9 cellular contexts compared by ENCODE assay signal in genomic region chr11:34366522-34366921, GRCh38. TPM values are rescaled to one million over a fixed set of nuclear protein-coding genes. Genes with fewer than 3 reads are reported as not detected.
DNase-seq lines count a peak whose midpoint lies in the region; ATAC-seq, FAIRE-seq and TF ChIP-seq lines count a peak whose summit lies in the region.
"Had no signal": no experiment of that assay in that cellular context is flagged by ENCODE, and none has a peak within 500 bp of the region (broad histone marks: within the 10 kb centered on the region; RNA-seq: fewer than 3 reads in every experiment).

No MANE protein-coding gene starts in this region.

- peak; percentile 69 for TF ChIP-seq RAD21 in Ishikawa (IDR thresholded peaks at IDR 0.05; ENCODE audit: low read depth)

- H3K27ac ChIP-seq in astrocyte (ENCODE audit: low read depth, low read length), result no peak overlapping the region

- ATAC-seq in HG03280 (IDR thresholded peaks at IDR 0.05; ENCODE audit: unreplicated experiment), result no peak
- ATAC-seq: natural killer cell treated with Interleukin-12 subunit alpha and Interleukin-12 subunit beta and Interleukin-15 and Interleukin-18, amount 100 ng/mL, for 72 hours had no signal

- no peaks in the 10 kb centered on the region for H3K79me2 ChIP-seq in astrocyte (ENCODE audit: insufficient read depth, low read length)

- DNase-seq in NCI-H2171 treated with DMSO at 0.1 percent for 48 hours (lab: John Stamatoyannopoulos, UW) (peak; percentile 20), NCI-H2171 (lab: John Stamatoyannopoulos, UW) (no peak), astrocyte (ENCODE audit: low read depth) (no peak), neural crest cell (ENCODE audit: low read depth, low spot score) (no peak), frontal cortex (ENCODE audit: low spot score in 2 of 2) (no peak), amygdala (lab: John Stamatoyannopoulos, UW) (no peak)

- H3K4me3 Mint-ChIP-seq in astrocyte (ENCODE audit: unreplicated experiment), result no peak overlapping the region
- no peak overlapping the region for H3K4me3 Mint-ChIP-seq in neural crest cell
- H3K4me3 Mint-ChIP-seq: natural killer cell treated with Interleukin-12 subunit alpha and Interleukin-12 subunit beta and Interleukin-15 and Interleukin-18, amount 100 ng/mL, for 72 hours had no signal

- H3K27me3 Mint-ChIP-seq in astrocyte (ENCODE audit: low read depth, unreplicated experiment), result no peaks in the 10 kb centered on the region
- H3K27me3 Mint-ChIP-seq in neural crest cell (ENCODE audit: low read depth), result peaks cover 16% of the 10 kb centered on the region

- H3K36me3 ChIP-seq in astrocyte (ENCODE audit: insufficient read depth, low read length), result no peaks in the 10 kb centered on the region

- no peak overlapping the region for H3K4me3 ChIP-seq in astrocyte (ENCODE audit: insufficient read depth, low read depth, low read length)

- H3K9me3 ChIP-seq in astrocyte (ENCODE audit: insufficient read depth, low read depth, low read length), result no peaks in the 10 kb centered on the region

- peak; percentile 10 for TF ChIP-seq CTCF in astrocyte (IDR thresholded peaks at IDR 0.05; ENCODE audit: insufficient read depth, low read depth, low read length)
- peak; percentile 45 for TF ChIP-seq CTCF in neural crest cell (conservative IDR thresholded peaks at IDR 0.05)

- H2AFZ ChIP-seq in astrocyte (ENCODE audit: low read depth, low read length), result no peak overlapping the region

- no peaks in the 10 kb centered on the region for H4K20me1 ChIP-seq in astrocyte (ENCODE audit: insufficient read depth, low read length)

- no peak for TF ChIP-seq EP300 in Ishikawa (IDR thresholded peaks at IDR 0.05; ENCODE audit: borderline replicate concordance)

- H3K36me3 Mint-ChIP-seq in astrocyte (ENCODE audit: low read depth, unreplicated experiment) (no peaks in the 10 kb centered on the region), neural crest cell (ENCODE audit: low read depth) (no peaks in the 10 kb centered on the region)
- H3K36me3 Mint-ChIP-seq: natural killer cell treated with Interleukin-12 subunit alpha and Interleukin-12 subunit beta and Interleukin-15 and Interleukin-18, amount 100 ng/mL, for 72 hours had no signal

- FAIRE-seq in astrocyte (lab: Jason Lieb, UNC) (no peak), frontal cortex (lab: Jason Lieb, UNC) (no peak)

- peaks cover 5% of the 10 kb centered on the region for H3K4me1 ChIP-seq in astrocyte (ENCODE audit: insufficient read depth, low read length)

- H3K9me3 Mint-ChIP-seq in astrocyte (ENCODE audit: unreplicated experiment), result no peaks in the 10 kb centered on the region
- peaks cover 7% of the 10 kb centered on the region for H3K9me3 Mint-ChIP-seq in neural crest cell
- H3K9me3 Mint-ChIP-seq: natural killer cell treated with Interleukin-12 subunit alpha and Interleukin-12 subunit beta and Interleukin-15 and Interleukin-18, amount 100 ng/mL, for 72 hours had no signal

- H3K27ac Mint-ChIP-seq in astrocyte (ENCODE audit: unreplicated experiment), result no peak overlapping the region
- H3K27ac Mint-ChIP-seq in neural crest cell (ENCODE audit: unreplicated experiment), result no peak overlapping the region
- H3K27ac Mint-ChIP-seq: natural killer cell treated with Interleukin-12 subunit alpha and Interleukin-12 subunit beta and Interleukin-15 and Interleukin-18, amount 100 ng/mL, for 72 hours had no signal

- no peak overlapping the region for H3K9ac ChIP-seq in astrocyte (ENCODE audit: low read length)

- H3K4me1 Mint-ChIP-seq in astrocyte (ENCODE audit: low read depth, unreplicated experiment) (peaks cover 11% of the 10 kb centered on the region), neural crest cell (peaks cover 6% of the 10 kb centered on the region)

- H3K27me3 ChIP-seq in astrocyte (ENCODE audit: insufficient read depth, low read length), result no peaks in the 10 kb centered on the region

- H3K4me2 ChIP-seq in astrocyte (ENCODE audit: low read length), result no peak overlapping the region

TF ChIP-seq in Ishikawa, 13 proteins besides CTCF, POLR2A, EP300 and RAD21:
- TF ChIP-seq ZBTB7A (IDR thresholded peaks at IDR 0.05; ENCODE audit: low read depth) (no peak), EGR1 (IDR thresholded peaks at IDR 0.05) (no peak), TAF1 (IDR thresholded peaks at IDR 0.05; ENCODE audit: low read depth) (no peak), MAX (IDR thresholded peaks at IDR 0.05) (no peak), REST (IDR thresholded peaks at IDR 0.05; ENCODE audit: low read depth) (no peak), NFIC (IDR thresholded peaks at IDR 0.05) (no peak)

RNA-seq across cellular contexts. Expression of gene ABTB2, which starts 8.7 kb away (rescaled TPM):
- total RNA-seq in astrocyte (12.2 and 14.1 TPM in 2 replicates), neural crest cell (2.3 and 3.0 TPM in 2 replicates), frontal cortex (2.4 TPM)
